In the genomic region with DNA sequence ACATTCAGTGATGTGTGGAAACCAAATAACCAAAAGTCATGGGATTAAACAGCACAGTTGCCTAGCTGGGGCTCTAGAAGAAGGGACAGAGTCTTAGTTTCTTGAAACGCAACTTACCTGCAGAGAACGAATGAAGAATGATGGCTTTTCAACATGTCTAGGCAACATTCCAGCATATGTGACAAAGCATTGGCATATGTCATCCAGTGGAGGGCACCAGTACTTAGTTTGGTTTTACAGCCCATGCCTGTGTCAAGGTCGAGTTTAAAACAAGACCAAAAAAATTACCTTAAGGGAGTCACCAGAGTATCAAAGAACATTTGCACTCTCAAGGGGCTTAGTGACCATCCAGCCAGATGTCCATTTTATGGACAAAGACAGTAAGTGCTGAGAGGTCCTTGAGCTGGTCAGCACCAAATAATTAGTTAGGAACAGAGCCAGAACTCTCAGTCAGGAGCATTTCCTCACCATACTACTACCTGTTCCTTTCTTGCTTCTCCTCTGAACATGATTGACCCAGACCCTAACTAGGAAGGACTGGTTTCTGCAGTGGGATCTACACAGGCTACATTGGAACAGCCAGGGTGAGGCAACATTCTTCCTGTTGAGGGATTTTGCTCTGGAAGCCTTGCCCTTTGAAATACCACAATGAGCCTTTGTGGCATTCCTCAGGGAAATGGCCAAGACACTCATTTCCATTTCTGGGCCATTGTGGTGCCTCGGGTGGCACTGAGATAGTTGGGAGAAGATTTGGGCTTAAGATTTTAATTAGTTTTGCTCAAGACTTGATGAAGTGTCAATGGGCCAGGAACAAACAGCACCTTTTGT, we compare ENCODE assay signal across 8 cellular contexts.
DNase-seq lines count a peak whose midpoint lies in the region; ATAC-seq and TF ChIP-seq lines count a peak whose summit lies in the region.

No MANE protein-coding gene starts in this region.

- H3K36me3 Mint-ChIP-seq in Calu3 (ENCODE audit: insufficient read depth, unreplicated experiment) (no peaks in the 10 kb centered on the region), neural crest cell (ENCODE audit: low read depth) (peaks cover 2% of the 10 kb centered on the region)

- TF ChIP-seq CTCF in Calu3 (IDR thresholded peaks at IDR 0.05; ENCODE audit: unreplicated experiment) = peak; percentile 31
- 0 out of 2 replicates have a peak, but pooled peaks have one; percentile 20 for TF ChIP-seq CTCF in RWPE1 (conservative IDR thresholded peaks at IDR 0.05; ENCODE audit: low read depth)
- peak; percentile 47 for TF ChIP-seq CTCF in neural crest cell (conservative IDR thresholded peaks at IDR 0.05)

- H3K9me3 Mint-ChIP-seq in Calu3 (ENCODE audit: low read depth, unreplicated experiment) = no peaks in the 10 kb centered on the region
- peaks cover 15% of the 10 kb centered on the region for H3K9me3 Mint-ChIP-seq in neural crest cell

- POLR2A ChIA-PET in RWPE1 (lab: Yijun Ruan, JAX; ENCODE audit: low non-redundant PET) = no interaction called here

- CTCF ChIA-PET in Calu3 (lab: Charles Lee) (interaction anchor here (0.7 kb wide), 1 partner anchor 56 kb away, joined by 3 read pairs; no protein-coding TSS in a partner anchor), RWPE1 (lab: Yijun Ruan, JAX) (interaction anchor here (0.6 to 1.1 kb wide), 7 partner anchors 9 to 613 kb away, joined by 3 to 6 read pairs (median 3); no protein-coding TSS in a partner anchor)

- H3K4me3 Mint-ChIP-seq in Calu3 (ENCODE audit: low read depth, unreplicated experiment) (no peak overlapping the region), neural crest cell (no peak overlapping the region)

- H3K9me3 ChIP-seq in MG63 = 0 out of 2 replicates have a peak, but pooled peaks cover 5% of the 10 kb centered on the region

- no peak overlapping the region for H3K27ac ChIP-seq in RWPE1

- H3K27ac Mint-ChIP-seq in Calu3 (ENCODE audit: unreplicated experiment) (no peak overlapping the region), neural crest cell (ENCODE audit: unreplicated experiment) (no peak overlapping the region)

- peaks cover 8% of the 10 kb centered on the region for H3K27me3 ChIP-seq in MG63

- no TSS peak for BruUV-seq in Calu3 (replicated peaks; lab: Mats Ljungman, UMichigan)

- H3K4me3 ChIP-seq in MG63 = no peak overlapping the region

- ATAC-seq in GM18868 (IDR thresholded peaks at IDR 0.05; ENCODE audit: unreplicated experiment) (peak; percentile 89), HG03442 (IDR thresholded peaks at IDR 0.05; ENCODE audit: unreplicated experiment) (peak; percentile 90)

- DNase-seq in Calu3 = peak; percentile 30
- peak; percentile 49 for DNase-seq in RWPE1 (ENCODE audit: low spot score)
- peak; percentile 47 for DNase-seq in dermis blood vessel endothelial cell
- no peak for DNase-seq in neural crest cell (ENCODE audit: low read depth, low spot score)
- DNase-seq in NCI-H774 (lab: John Stamatoyannopoulos, UW) = no peak
- no peak for DNase-seq in MG63

- H3K27me3 Mint-ChIP-seq in Calu3 (ENCODE audit: unreplicated experiment) (no peaks in the 10 kb centered on the region), neural crest cell (ENCODE audit: low read depth) (no peaks in the 10 kb centered on the region)

- peaks cover 16% of the 10 kb centered on the region for H3K4me1 Mint-ChIP-seq in Calu3 (ENCODE audit: low read depth, unreplicated experiment)
- H3K4me1 Mint-ChIP-seq in neural crest cell = peaks cover 17% of the 10 kb centered on the region

- H3K36me3 ChIP-seq in MG63 = no peaks in the 10 kb centered on the region

- intact Hi-C loops in Calu3 (cut with micrococcal nuclease; ENCODE audit: unreplicated experiment) = loop anchor here (2.0 kb wide), 2 partner anchors 56 to 220 kb away; no protein-coding TSS in a partner anchor

Comparison
In these comparisons a context has a peak if more than half of its experiments do, and no peak if none do; other contexts are left out.
1. DNase-seq: peak in Calu3 (single experiment), RWPE1 (single experiment) and dermis blood vessel endothelial cell (single experiment); none in neural crest cell (single experiment), NCI-H774 (single experiment) and MG63 (single experiment).
2. Peak in every context shown above with its lines, with median percentiles within 50 percentile points of each other: CTCF ChIP-seq.